1 cellular context compared by ENCODE assay signal in the genomic region with DNA sequence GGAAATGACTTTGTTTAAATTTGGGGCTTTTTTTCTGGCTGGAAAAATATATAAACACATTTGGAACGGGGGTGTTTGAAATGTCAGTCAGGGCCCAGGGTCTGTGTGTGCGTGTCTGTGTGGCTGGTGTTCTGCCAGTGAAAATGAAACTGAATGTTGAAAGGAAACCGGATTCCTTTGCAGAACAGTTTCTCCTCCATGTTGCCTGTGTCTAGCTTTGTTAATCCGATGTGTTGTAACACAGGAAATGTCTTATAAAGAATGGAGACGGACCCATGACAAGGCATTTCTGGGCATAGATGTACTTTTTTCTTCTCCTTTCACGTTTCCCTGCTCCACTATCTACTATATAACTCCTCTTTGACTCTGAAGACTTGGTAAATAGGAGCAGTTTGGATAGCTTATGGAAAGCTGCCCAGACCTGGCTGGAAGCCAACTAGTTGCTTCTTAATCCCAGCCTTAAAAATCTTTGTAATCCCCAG.
TF ChIP-seq lines count a peak whose summit lies in the region.

No MANE protein-coding gene starts in this region.

TF ChIP-seq in GM23338, 12 proteins besides CTCF, POLR2A, EP300 and RAD21 (continued from another document):
- TF ChIP-seq, protein P1, sequence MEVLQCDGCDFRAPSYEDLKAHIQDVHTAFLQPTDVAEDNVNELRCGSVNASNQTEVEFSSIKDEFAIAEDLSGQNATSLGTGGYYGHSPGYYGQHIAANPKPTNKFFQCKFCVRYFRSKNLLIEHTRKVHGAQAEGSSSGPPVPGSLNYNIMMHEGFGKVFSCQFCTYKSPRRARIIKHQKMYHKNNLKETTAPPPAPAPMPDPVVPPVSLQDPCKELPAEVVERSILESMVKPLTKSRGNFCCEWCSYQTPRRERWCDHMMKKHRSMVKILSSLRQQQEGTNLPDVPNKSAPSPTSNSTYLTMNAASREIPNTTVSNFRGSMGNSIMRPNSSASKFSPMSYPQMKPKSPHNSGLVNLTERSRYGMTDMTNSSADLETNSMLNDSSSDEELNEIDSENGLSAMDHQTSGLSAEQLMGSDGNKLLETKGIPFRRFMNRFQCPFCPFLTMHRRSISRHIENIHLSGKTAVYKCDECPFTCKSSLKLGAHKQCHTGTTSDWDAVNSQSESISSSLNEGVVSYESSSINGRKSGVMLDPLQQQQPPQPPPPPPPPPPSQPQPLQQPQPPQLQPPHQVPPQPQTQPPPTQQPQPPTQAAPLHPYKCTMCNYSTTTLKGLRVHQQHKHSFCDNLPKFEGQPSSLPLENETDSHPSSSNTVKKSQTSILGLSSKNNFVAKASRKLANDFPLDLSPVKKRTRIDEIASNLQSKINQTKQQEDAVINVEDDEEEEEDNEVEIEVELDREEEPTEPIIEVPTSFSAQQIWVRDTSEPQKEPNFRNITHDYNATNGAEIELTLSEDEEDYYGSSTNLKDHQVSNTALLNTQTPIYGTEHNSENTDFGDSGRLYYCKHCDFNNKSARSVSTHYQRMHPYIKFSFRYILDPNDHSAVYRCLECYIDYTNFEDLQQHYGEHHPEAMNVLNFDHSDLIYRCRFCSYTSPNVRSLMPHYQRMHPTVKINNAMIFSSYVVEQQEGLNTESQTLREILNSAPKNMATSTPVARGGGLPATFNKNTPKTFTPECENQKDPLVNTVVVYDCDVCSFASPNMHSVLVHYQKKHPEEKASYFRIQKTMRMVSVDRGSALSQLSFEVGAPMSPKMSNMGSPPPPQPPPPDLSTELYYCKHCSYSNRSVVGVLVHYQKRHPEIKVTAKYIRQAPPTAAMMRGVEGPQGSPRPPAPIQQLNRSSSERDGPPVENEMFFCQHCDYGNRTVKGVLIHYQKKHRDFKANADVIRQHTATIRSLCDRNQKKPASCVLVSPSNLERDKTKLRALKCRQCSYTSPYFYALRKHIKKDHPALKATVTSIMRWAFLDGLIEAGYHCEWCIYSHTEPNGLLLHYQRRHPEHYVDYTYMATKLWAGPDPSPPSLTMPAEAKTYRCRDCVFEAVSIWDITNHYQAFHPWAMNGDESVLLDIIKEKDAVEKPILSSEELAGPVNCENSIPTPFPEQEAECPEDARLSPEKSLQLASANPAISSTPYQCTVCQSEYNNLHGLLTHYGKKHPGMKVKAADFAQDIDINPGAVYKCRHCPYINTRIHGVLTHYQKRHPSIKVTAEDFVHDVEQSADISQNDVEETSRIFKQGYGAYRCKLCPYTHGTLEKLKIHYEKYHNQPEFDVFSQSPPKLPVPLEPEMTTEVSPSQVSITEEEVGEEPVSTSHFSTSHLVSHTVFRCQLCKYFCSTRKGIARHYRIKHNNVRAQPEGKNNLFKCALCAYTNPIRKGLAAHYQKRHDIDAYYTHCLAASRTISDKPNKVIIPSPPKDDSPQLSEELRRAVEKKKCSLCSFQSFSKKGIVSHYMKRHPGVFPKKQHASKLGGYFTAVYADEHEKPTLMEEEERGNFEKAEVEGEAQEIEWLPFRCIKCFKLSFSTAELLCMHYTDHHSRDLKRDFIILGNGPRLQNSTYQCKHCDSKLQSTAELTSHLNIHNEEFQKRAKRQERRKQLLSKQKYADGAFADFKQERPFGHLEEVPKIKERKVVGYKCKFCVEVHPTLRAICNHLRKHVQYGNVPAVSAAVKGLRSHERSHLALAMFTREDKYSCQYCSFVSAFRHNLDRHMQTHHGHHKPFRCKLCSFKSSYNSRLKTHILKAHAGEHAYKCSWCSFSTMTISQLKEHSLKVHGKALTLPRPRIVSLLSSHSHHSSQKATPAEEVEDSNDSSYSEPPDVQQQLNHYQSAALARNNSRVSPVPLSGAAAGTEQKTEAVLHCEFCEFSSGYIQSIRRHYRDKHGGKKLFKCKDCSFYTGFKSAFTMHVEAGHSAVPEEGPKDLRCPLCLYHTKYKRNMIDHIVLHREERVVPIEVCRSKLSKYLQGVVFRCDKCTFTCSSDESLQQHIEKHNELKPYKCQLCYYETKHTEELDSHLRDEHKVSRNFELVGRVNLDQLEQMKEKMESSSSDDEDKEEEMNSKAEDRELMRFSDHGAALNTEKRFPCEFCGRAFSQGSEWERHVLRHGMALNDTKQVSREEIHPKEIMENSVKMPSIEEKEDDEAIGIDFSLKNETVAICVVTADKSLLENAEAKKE (CRISPR knock-in tag; IDR thresholded peaks at IDR 0.05) = no peak
- no peak for TF ChIP-seq EZH2 (IDR thresholded peaks at IDR 0.05; ENCODE audit: low read depth, unreplicated experiment)
- TF ChIP-seq EZH2phosphoT487 (IDR thresholded peaks at IDR 0.05; ENCODE audit: unreplicated experiment) = no peak
- TF ChIP-seq, protein P2, sequence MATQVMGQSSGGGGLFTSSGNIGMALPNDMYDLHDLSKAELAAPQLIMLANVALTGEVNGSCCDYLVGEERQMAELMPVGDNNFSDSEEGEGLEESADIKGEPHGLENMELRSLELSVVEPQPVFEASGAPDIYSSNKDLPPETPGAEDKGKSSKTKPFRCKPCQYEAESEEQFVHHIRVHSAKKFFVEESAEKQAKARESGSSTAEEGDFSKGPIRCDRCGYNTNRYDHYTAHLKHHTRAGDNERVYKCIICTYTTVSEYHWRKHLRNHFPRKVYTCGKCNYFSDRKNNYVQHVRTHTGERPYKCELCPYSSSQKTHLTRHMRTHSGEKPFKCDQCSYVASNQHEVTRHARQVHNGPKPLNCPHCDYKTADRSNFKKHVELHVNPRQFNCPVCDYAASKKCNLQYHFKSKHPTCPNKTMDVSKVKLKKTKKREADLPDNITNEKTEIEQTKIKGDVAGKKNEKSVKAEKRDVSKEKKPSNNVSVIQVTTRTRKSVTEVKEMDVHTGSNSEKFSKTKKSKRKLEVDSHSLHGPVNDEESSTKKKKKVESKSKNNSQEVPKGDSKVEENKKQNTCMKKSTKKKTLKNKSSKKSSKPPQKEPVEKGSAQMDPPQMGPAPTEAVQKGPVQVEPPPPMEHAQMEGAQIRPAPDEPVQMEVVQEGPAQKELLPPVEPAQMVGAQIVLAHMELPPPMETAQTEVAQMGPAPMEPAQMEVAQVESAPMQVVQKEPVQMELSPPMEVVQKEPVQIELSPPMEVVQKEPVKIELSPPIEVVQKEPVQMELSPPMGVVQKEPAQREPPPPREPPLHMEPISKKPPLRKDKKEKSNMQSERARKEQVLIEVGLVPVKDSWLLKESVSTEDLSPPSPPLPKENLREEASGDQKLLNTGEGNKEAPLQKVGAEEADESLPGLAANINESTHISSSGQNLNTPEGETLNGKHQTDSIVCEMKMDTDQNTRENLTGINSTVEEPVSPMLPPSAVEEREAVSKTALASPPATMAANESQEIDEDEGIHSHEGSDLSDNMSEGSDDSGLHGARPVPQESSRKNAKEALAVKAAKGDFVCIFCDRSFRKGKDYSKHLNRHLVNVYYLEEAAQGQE (IDR thresholded peaks at IDR 0.05; ENCODE audit: unreplicated experiment) = no peak
- TF ChIP-seq POLR2AphosphoS5 (IDR thresholded peaks at IDR 0.05; ENCODE audit: low read depth) = no peak
- no peak for TF ChIP-seq STAT1 (IDR thresholded peaks at IDR 0.05; ENCODE audit: unreplicated experiment)
- no peak for TF ChIP-seq CREB1 (CRISPR knock-in tag; IDR thresholded peaks at IDR 0.05; ENCODE audit: low read depth)
- TF ChIP-seq ZNF114 (CRISPR knock-in tag; IDR thresholded peaks at IDR 0.05) = no peak
